23 cellular contexts compared by ENCODE assay signal in the genomic region with DNA sequence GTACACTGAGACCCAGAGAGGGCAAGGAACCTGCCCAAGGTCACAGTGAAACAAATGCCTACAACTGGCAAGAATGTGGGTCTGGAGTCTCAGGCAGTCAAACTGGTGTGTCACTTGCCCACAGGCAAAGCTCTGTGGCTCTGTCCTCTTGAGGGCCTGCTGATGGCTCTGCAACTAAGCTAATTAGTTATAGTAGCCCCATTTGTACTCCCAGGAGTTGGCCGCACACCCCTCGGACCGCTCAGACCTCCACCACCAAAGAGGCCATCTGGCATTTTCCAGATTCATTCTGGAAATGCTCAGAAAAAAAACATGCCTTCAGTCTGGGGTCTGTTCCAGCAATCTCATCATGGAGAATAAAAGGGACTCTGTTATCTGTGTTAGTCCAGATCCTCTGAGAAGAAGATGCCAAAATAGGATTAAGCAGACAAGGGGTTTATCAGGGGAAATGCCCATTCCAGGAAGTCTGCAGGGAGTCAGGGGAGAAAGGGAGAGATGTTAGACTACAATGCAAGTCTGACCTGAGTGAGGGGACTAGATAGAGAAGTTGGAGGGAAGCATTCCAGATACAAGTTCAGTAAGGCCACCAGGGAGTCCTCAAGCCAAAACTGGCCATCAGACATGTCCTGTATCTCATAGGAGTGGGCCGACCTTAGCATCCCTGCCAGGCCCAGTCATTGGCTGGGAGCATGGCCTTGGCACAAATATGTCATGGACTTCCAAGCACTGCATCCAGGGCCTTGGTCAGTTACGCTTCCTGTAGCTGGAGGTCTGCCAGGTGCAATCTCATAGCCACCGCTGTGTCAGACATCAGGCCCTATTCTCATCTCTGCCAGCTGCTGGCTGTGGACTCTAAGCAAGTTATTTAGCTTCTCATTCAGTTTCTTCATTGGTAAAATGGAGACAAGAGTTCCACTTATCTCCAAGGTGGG. TPM values are rescaled to one million over a fixed set of nuclear protein-coding genes. Genes with fewer than 3 reads are reported as not detected.
DNase-seq lines count a peak whose midpoint lies in the region; ATAC-seq and TF ChIP-seq lines count a peak whose summit lies in the region.
"Had no signal": no experiment of that assay in that cellular context is flagged by ENCODE, and none has a peak within 500 bp of the region (broad histone marks: within the 10 kb centered on the region; RNA-seq: fewer than 3 reads in every experiment).

No MANE protein-coding gene starts in this region.

- DNase-seq in G401 (ENCODE audit: low spot score) (peak; percentile 71), NCI-H2196 treated with DMSO at 0.1 percent for 48 hours (lab: John Stamatoyannopoulos, UW; ENCODE audit: unreplicated experiment) (peak; percentile 60), coronary artery (ENCODE audit: low spot score) (peak; percentile 64), osteoblast (ENCODE audit: insufficient read length, low spot score, missing footprints) (peak; percentile 45), DMS79 (lab: John Stamatoyannopoulos, UW) (no peak)
- DNase-seq in effector CD4-positive, alpha-beta T cell, result no peak
- DNase-seq: activated CD4-positive, alpha-beta T cell treated with anti-CD3 and anti-CD28 coated beads, Interleukin-2, amount 50 U/mL, for 4 hours; activated effector memory CD4-positive, alpha-beta T cell treated with Interleukin-2 at 50 U/mL for 16 hours; DMS79 treated with DMSO at 0.1 percent for 48 hours; erythroblast; gastrocnemius medialis; KBM-7; kidney; NCI-H187 treated with DMSO at 0.1 percent for 48 hours; NCI-H510A; small intestine; stimulated activated CD4-positive, alpha-beta T cell treated with anti-CD3 and anti-CD28 coated beads, Interleukin-4, amount 100 ng/mL, for 1 hour; trophoblast cell; WERI-Rb-1 had no signal

- H3K9me3 ChIP-seq in osteoblast (ENCODE audit: low read depth, low read length), result no peaks in the 10 kb centered on the region
- H3K9me3 ChIP-seq: gastrocnemius medialis had no signal

- ATAC-seq in HG02885 (IDR thresholded peaks at IDR 0.05; ENCODE audit: poor library complexity, unreplicated experiment) (no peak), GM18873 (IDR thresholded peaks at IDR 0.05; ENCODE audit: low FRiP score, unreplicated experiment) (no peak)
- ATAC-seq: gastrocnemius medialis; natural killer cell treated with Interleukin-12 subunit alpha and Interleukin-12 subunit beta and Interleukin-15 and Interleukin-18, amount 100 ng/mL, for 72 hours had no signal

- no peak overlapping the region for H2AFZ ChIP-seq in osteoblast (ENCODE audit: low read length)

- H3K79me2 ChIP-seq in osteoblast (ENCODE audit: insufficient read depth, low read length), result no peaks in the 10 kb centered on the region

- no peaks in the 10 kb centered on the region for H3K4me1 ChIP-seq in osteoblast (ENCODE audit: insufficient read depth, low read length)
- H3K4me1 ChIP-seq: gastrocnemius medialis had no signal

- no peak overlapping the region for H3K4me2 ChIP-seq in osteoblast (ENCODE audit: insufficient read depth, low read length)

- in situ Hi-C loops in G401 (cut with HindIII; ENCODE audit: low sequenced_read_pairs), result no loop called here

- TF ChIP-seq CTCF in coronary artery (IDR thresholded peaks at IDR 0.05) (no peak), osteoblast (IDR thresholded peaks at IDR 0.05; ENCODE audit: extremely low read depth, low read depth, low read length) (no peak)

- no peaks in the 10 kb centered on the region for H4K20me1 ChIP-seq in osteoblast (ENCODE audit: insufficient read depth, low read length)

- no peaks in the 10 kb centered on the region for H3K27me3 ChIP-seq in osteoblast (ENCODE audit: insufficient read depth, low read length)
- H3K27me3 ChIP-seq: gastrocnemius medialis had no signal

- no peak overlapping the region for H3K4me3 ChIP-seq in coronary artery
- H3K4me3 ChIP-seq in osteoblast (ENCODE audit: insufficient read depth, low read length), result no peak overlapping the region
- H3K4me3 ChIP-seq: gastrocnemius medialis had no signal

- no peak overlapping the region for H3K27ac ChIP-seq in coronary artery
- H3K27ac ChIP-seq in osteoblast (ENCODE audit: low read depth, low read length), result no peak overlapping the region
- H3K27ac ChIP-seq: gastrocnemius medialis, WERI-Rb-1 had no signal

- H3K36me3 ChIP-seq in osteoblast (ENCODE audit: insufficient read depth, low read length), result no peaks in the 10 kb centered on the region
- H3K36me3 ChIP-seq: gastrocnemius medialis, WERI-Rb-1 had no signal

RNA-seq across cellular contexts. Expression of a gene that starts 15.4 kb away (rescaled TPM):
- not detected in 2 replicates for total RNA-seq in G401 (2014; rRNA removed; shearing (Covaris generic))
- 0.59 and 3.6 TPM in 2 replicates for total RNA-seq in osteoblast
- total RNA-seq: H1 had no signal

RNA-seq across cellular contexts. Expression of a gene that starts 46.9 kb away (rescaled TPM):
- 0.74 and 1.8 TPM in 2 replicates for total RNA-seq in G401 (2014; rRNA removed; shearing (Covaris generic))
- 1.8 and 6.9 TPM in 2 replicates for total RNA-seq in osteoblast

Comparison
In these comparisons a context has a peak if more than half of its experiments do, and no peak if none do; other contexts are left out.
1. DNase-seq: peak in G401 (single experiment), NCI-H2196 treated with DMSO at 0.1 percent for 48 hours (single experiment), coronary artery (single experiment) and osteoblast (single experiment); none in DMS79 (single experiment) and effector CD4-positive, alpha-beta T cell (single experiment).